22 cellular contexts compared by ENCODE assay signal in the genomic region with DNA sequence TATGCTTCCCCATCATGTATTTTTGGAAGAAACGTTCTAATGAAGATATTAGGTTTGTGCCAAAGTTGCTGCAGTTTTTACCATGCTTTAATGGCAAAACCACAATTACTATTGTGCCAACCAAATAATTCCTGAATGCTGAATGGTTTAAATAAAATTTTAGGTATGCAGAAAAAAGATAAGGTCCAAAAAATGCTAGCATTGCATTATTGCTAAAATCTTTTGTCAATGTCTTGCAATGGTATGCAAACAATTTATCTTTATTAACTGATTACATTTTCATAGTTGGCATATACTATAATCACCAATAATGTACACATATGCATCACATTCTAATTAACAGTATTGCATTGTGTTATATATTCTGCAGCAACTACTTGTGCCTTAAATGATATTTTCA.
"Had no signal": no experiment of that assay in that cellular context is flagged by ENCODE, and none has a peak within 500 bp of the region (broad histone marks: within the 10 kb centered on the region; RNA-seq: fewer than 3 reads in every experiment).

No MANE protein-coding gene starts in this region.

- H3K27ac Mint-ChIP-seq: naive B cell had no signal

- H3K36me3 ChIP-seq: colonic mucosa, esophagus muscularis mucosa, heart right ventricle, left lung, lower lobe of right lung had no signal

- FAIRE-seq: endothelial cell of umbilical vein, frontal cortex, islet of Langerhans, keratinocyte had no signal

- DNase-seq: colonic mucosa; dermis blood vessel endothelial cell; dorsolateral prefrontal cortex; effector CD4-positive, alpha-beta T cell; effector memory CD4-positive, alpha-beta T cell; foreskin keratinocyte; glutamatergic neuron; head of caudate nucleus; heart right ventricle; hippocampal formation; left cardiac atrium; left lung; left ventricle myocardium superior; lower lobe of right lung; mesenchymal stem cell; mucosa of descending colon; naive B cell had no signal

- H3K4me1 ChIP-seq: colonic mucosa, esophagus muscularis mucosa, foreskin keratinocyte, heart right ventricle, left lung, lower lobe of right lung had no signal

- H3K27ac ChIP-seq: colonic mucosa, dorsolateral prefrontal cortex, esophagus muscularis mucosa, foreskin keratinocyte, heart right ventricle, left lung, lower lobe of right lung had no signal

- H3K36me3 Mint-ChIP-seq: naive B cell had no signal

- H3K27me3 ChIP-seq: colonic mucosa, dorsolateral prefrontal cortex, esophagus muscularis mucosa, foreskin keratinocyte, heart right ventricle, left lung had no signal

- ATAC-seq: foreskin keratinocyte, heart right ventricle, left cardiac atrium, left lung, left ventricle myocardium superior, lower lobe of right lung, mucosa of descending colon had no signal

- H3K4me3 ChIP-seq: colonic mucosa, dorsolateral prefrontal cortex, esophagus muscularis mucosa, heart right ventricle, left lung, lower lobe of right lung, mucosa of descending colon had no signal

- H3K9me3 ChIP-seq: colonic mucosa, esophagus muscularis mucosa, heart right ventricle, left lung, lower lobe of right lung, mucosa of descending colon had no signal
